Comparison of ENCODE assay signal across 20 cellular contexts in genomic region chr7:34709771-34710170, GRCh38. TPM values are rescaled to one million over a fixed set of nuclear protein-coding genes. Genes with fewer than 3 reads are reported as not detected.
DNase-seq lines count a peak whose midpoint lies in the region; ATAC-seq and TF ChIP-seq lines count a peak whose summit lies in the region.
"Had no signal": no experiment of that assay in that cellular context is flagged by ENCODE, and none has a peak within 500 bp of the region (broad histone marks: within the 10 kb centered on the region; RNA-seq: fewer than 3 reads in every experiment).

No MANE protein-coding gene starts in this region.

- ATAC-seq in body of pancreas, result no peak
- ATAC-seq: CD8-positive, alpha-beta T cell; HCT116 had no signal

- no peak overlapping the region for H3K23ac ChIP-seq in H9 (ENCODE audit: insufficient read length, low read depth, low read length)

- no peak overlapping the region for H3K27ac ChIP-seq in H9 (ENCODE audit: insufficient read length, low read depth, low read length)
- no peak overlapping the region for H3K27ac ChIP-seq in body of pancreas
- H3K27ac ChIP-seq: 22Rv1, BLaER1, C4-2B, GM23248 had no signal

- H3K4me1 Mint-ChIP-seq in H9, result 0 out of 4 replicates have a peak, but pooled peaks cover 0 to 2% of the 10 kb centered on the region in 2 experiments
- H3K4me1 Mint-ChIP-seq: B cell had no signal

- no peak overlapping the region for H4K8ac ChIP-seq in H9 (replicated peaks; ENCODE audit: insufficient read length, low read depth, low read length)

- no peaks in the 10 kb centered on the region for H4K20me1 ChIP-seq in H9 (ENCODE audit: control insufficient read depth, insufficient read depth, insufficient read length)
- H4K20me1 ChIP-seq: BLaER1 had no signal

- H4K91ac ChIP-seq in H9 (ENCODE audit: insufficient read length, low read depth, low read length), result no peak overlapping the region

- no peak overlapping the region for H3K4me3 ChIP-seq in body of pancreas
- H3K4me3 ChIP-seq: BLaER1, GM23248 had no signal

- no peak overlapping the region for H3K4me3 Mint-ChIP-seq in H9
- H3K4me3 Mint-ChIP-seq: B cell; CD4-positive, CD25-positive, alpha-beta regulatory T cell; CD8-positive, alpha-beta T cell had no signal

- no peaks in the 10 kb centered on the region for H3K36me3 ChIP-seq in body of pancreas (replicated peaks in 1 of 2; ENCODE audit: insufficient read depth in 1 of 2, low read depth in 2 of 2)
- H3K36me3 ChIP-seq: BLaER1 had no signal

- no peak overlapping the region for H3K18ac ChIP-seq in H9 (ENCODE audit: insufficient read length, low read depth, low read length)

- no peaks in the 10 kb centered on the region for H3K79me1 ChIP-seq in H9 (ENCODE audit: insufficient read depth, low read depth, low read length, poor library complexity, severe bottlenecking)

- DNase-seq in NCI-H2171 treated with DMSO at 0.1 percent for 48 hours (lab: John Stamatoyannopoulos, UW) (peak; percentile 53), NCI-H2171 (lab: John Stamatoyannopoulos, UW) (no peak), OCI-M1 (lab: John Stamatoyannopoulos, UW) (peak; percentile 16), cerebellum (ENCODE audit: low spot score) (peak; percentile 68), H9 (no peak), body of pancreas (no peak)
- DNase-seq: Caco-2; CD4-positive, CD25-positive, alpha-beta regulatory T cell; CD8-positive, alpha-beta T cell; DMS53; DMS79 treated with DMSO at 0.1 percent for 48 hours; GM23248; H7 had no signal

- H3K27me3 ChIP-seq in H9 (ENCODE audit: insufficient read depth, low read length) (no peaks in the 10 kb centered on the region), body of pancreas (no peaks in the 10 kb centered on the region)
- H3K27me3 ChIP-seq: BLaER1 had no signal

- H3K56ac ChIP-seq in H9 (ENCODE audit: insufficient read length, low read depth, low read length), result no peak overlapping the region

- intact Hi-C loops in body of pancreas (cut with DNase I), result no loop called here

- H3K79me2 ChIP-seq in H9 (ENCODE audit: insufficient read depth, low read length), result no peaks in the 10 kb centered on the region

- H3K23me2 ChIP-seq in H9 (ENCODE audit: insufficient read length, low read depth, low read length, poor library complexity, severe bottlenecking), result no peaks in the 10 kb centered on the region

- no peak overlapping the region for H3K14ac ChIP-seq in H9 (ENCODE audit: insufficient read depth, low read length)

- H3K27ac Mint-ChIP-seq in H9, result no peak overlapping the region
- H3K27ac Mint-ChIP-seq: B cell; CD4-positive, CD25-positive, alpha-beta regulatory T cell; CD8-positive, alpha-beta T cell had no signal

- WGBS in H9 (ENCODE audit: extremely low coverage, insufficient read length, low lambda C conversion rate), result no CpG with 5 or more reads among the region's 2 CpGs
- 44 to 49% methylated on average over 2 of the region's 2 CpGs for WGBS in body of pancreas, 2 donors

- TF ChIP-seq CTCF in H9 (conservative IDR thresholded peaks at IDR 0.05), result no peak
- TF ChIP-seq CTCF in body of pancreas (IDR thresholded peaks at IDR 0.05), result no peak

- H2BK15ac ChIP-seq in H9 (ENCODE audit: low read depth, low read length), result no peak overlapping the region

- no peak overlapping the region for H2AFZ ChIP-seq in H9 (ENCODE audit: low read length)
- H2AFZ ChIP-seq: GM23248 had no signal

- no peak overlapping the region for H3K9ac ChIP-seq in H9 (ENCODE audit: extremely low read depth, insufficient read length, low read length)
- H3K9ac ChIP-seq: BLaER1, GM23248 had no signal

- H3K9me3 ChIP-seq in H9 (ENCODE audit: control insufficient read depth, low read depth, low read length) (no peaks in the 10 kb centered on the region), body of pancreas (no peaks in the 10 kb centered on the region)
- H3K9me3 ChIP-seq: BLaER1, Caco-2 had no signal

- no peak overlapping the region for H2AK5ac ChIP-seq in H9 (ENCODE audit: insufficient read length, low read length)

- H3K9me3 Mint-ChIP-seq in H9, result no peaks in the 10 kb centered on the region
- H3K9me3 Mint-ChIP-seq: CD8-positive, alpha-beta T cell had no signal

- H2BK12ac ChIP-seq in H9 (ENCODE audit: insufficient read length, low read depth, low read length), result no peak overlapping the region

- no peak overlapping the region for H3T11ph ChIP-seq in H9 (ENCODE audit: low read length)

- H3K4ac ChIP-seq in H9 (ENCODE audit: low read depth, low read length), result no peak overlapping the region

- TF ChIP-seq POLR2A in body of pancreas (IDR thresholded peaks at IDR 0.05), result no peak

- H3K4me1 ChIP-seq in H9 (ENCODE audit: insufficient read depth, low read length) (no peaks in the 10 kb centered on the region; the same call in 1 of the 2 replicates), body of pancreas (no peaks in the 10 kb centered on the region)
- H3K4me1 ChIP-seq: BLaER1, Caco-2 had no signal

- no peaks in the 10 kb centered on the region for H3K36me3 Mint-ChIP-seq in H9 (ENCODE audit: insufficient read depth in 1 of 3, low read depth in 3 of 3)
- H3K36me3 Mint-ChIP-seq: CD4-positive, CD25-positive, alpha-beta regulatory T cell; CD8-positive, alpha-beta T cell had no signal

- H2BK120ac ChIP-seq in H9 (ENCODE audit: low read depth, low read length, poor library complexity, severe bottlenecking), result no peak overlapping the region

- H4K5ac ChIP-seq in H9 (ENCODE audit: insufficient read length, low read depth, low read length), result no peak overlapping the region

- H3K4me2 ChIP-seq in H9 (ENCODE audit: insufficient read depth, insufficient read length, low read length), result no peak overlapping the region
- H3K4me2 ChIP-seq: BLaER1 had no signal

- H3K27me3 Mint-ChIP-seq in H9 (ENCODE audit: low read depth), result no peaks in the 10 kb centered on the region
- H3K27me3 Mint-ChIP-seq: B cell had no signal

- no peak overlapping the region for H2BK20ac ChIP-seq in H9 (ENCODE audit: low read depth, low read length, poor library complexity, severe bottlenecking)

- no peak overlapping the region for H2BK5ac ChIP-seq in H9 (ENCODE audit: insufficient read length, low read length)

RNA-seq across cellular contexts. Expression of gene NPSR1, which starts 51.8 kb away (rescaled TPM):
- 4.4 TPM for total RNA-seq in cerebellum
- not detected in 2 replicates for total RNA-seq in H9 (2021)
- total RNA-seq in body of pancreas, result not detected
- total RNA-seq: B cell; Caco-2; CD4-positive, CD25-positive, alpha-beta regulatory T cell; CD8-positive, alpha-beta T cell; Daoy; GM23248; H1; H7 had no signal

Comparison
In these comparisons a context has a peak if more than half of its experiments do, and no peak if none do; other contexts are left out.
1. DNase-seq: peak in NCI-H2171 treated with DMSO at 0.1 percent for 48 hours (single experiment), OCI-M1 (single experiment) and cerebellum (single experiment); none in NCI-H2171 (single experiment), H9 (single experiment) and body of pancreas (0 of 4).